ENCODE assay signal across 28 cellular contexts in the genomic region with DNA sequence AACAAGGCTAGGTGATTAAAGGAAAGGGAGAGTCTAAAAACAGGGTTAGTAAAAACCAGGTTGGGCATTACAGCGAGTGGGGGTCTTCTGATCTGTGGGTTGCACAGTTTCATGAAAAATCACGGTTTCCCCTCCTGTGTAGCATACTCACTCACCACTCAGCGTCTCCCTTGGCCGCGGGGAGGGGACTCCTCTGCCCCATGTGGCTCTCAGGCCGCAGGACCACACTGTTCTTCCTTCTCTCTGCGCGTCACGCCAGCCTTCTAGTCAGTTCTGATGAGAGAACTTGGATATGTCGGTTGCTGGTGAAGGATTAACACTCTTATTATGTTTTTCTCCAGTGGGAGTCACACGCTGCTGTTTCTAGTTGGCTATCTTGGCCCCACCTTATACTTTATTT.
"Had no signal": no experiment of that assay in that cellular context is flagged by ENCODE, and none has a peak within 500 bp of the region (broad histone marks: within the 10 kb centered on the region; RNA-seq: fewer than 3 reads in every experiment).

No MANE protein-coding gene starts in this region.

- H3K4me3 ChIP-seq: heart right ventricle, hepatocyte, left ventricle myocardium inferior, mucosa of descending colon, pancreas, prostate gland, skin epidermis, testis, thyroid gland, transverse colon, upper lobe of left lung, vagina had no signal

- ATAC-seq: heart right ventricle; mucosa of descending colon; naive thymus-derived CD4-positive, alpha-beta T cell; natural killer cell treated with Interleukin-12 subunit alpha and Interleukin-12 subunit beta and Interleukin-15 and Interleukin-18, amount 100 ng/mL, for 72 hours; right cardiac atrium; sciatic nerve; stimulated activated memory B cell treated with anti-CD40 and anti-IgM and Interleukin-4, amounts not matched to agents 10 μg/mL and 1 μg/mL and 100 μg/mL, for 72 hours; stimulated activated naive CD8-positive, alpha-beta T cell treated with anti-CD3 and anti-CD28 coated beads, Interleukin-15, amount 100 ng/mL, for 72 hours had no signal

- H3K27ac Mint-ChIP-seq: naive thymus-derived CD4-positive, alpha-beta T cell; natural killer cell treated with Interleukin-12 subunit alpha and Interleukin-12 subunit beta and Interleukin-15 and Interleukin-18, amount 100 ng/mL, for 72 hours; stimulated activated memory B cell treated with anti-CD40 and anti-IgM and Interleukin-4, amounts not matched to agents 10 μg/mL and 1 μg/mL and 100 μg/mL, for 72 hours; stimulated activated naive CD8-positive, alpha-beta T cell treated with anti-CD3 and anti-CD28 coated beads, Interleukin-15, amount 100 ng/mL, for 72 hours had no signal

- H3K4me1 Mint-ChIP-seq: stimulated activated memory B cell treated with anti-CD40 and anti-IgM and Interleukin-4, amounts not matched to agents 10 μg/mL and 1 μg/mL and 100 μg/mL, for 72 hours; stimulated activated naive CD8-positive, alpha-beta T cell treated with anti-CD3 and anti-CD28 coated beads, Interleukin-15, amount 100 ng/mL, for 72 hours had no signal

- DNase-seq: heart right ventricle; left ventricle myocardium inferior; mammary epithelial cell; midbrain; mucosa of descending colon; naive thymus-derived CD4-positive, alpha-beta T cell; nucleus accumbens; pancreas; posterior cingulate gyrus; retina; right cardiac atrium; stimulated activated CD4-positive, alpha-beta T cell treated with anti-CD3 and anti-CD28 coated beads, Interleukin-2, amount 100 ng/mL, for 48 hours; stimulated activated CD4-positive, alpha-beta T cell treated with anti-CD3 and anti-CD28 coated beads, Interleukin-4, amount 100 ng/mL, for 4 hours; stimulated activated CD8-positive, alpha-beta memory T cell treated with anti-CD3 and anti-CD28 coated beads, Interleukin-4, amount 100 ng/mL, for 48 hours; stimulated activated naive CD4-positive, alpha-beta T cell treated with Interleukin-2 at 50 U/mL for 16 hours; stimulated activated naive CD8-positive, alpha-beta T cell treated with anti-CD3 and anti-CD28 coated beads, Interleukin-15, amount 100 ng/mL, for 72 hours; substantia nigra; testis; transverse colon had no signal

- H3K27me3 ChIP-seq: heart right ventricle, hepatocyte, pancreas, testis, thyroid gland, transverse colon, upper lobe of left lung, vagina had no signal

- H3K36me3 ChIP-seq: heart right ventricle, left ventricle myocardium inferior, pancreas, prostate gland, thyroid gland, transverse colon, upper lobe of left lung, vagina had no signal

- H3K4me1 ChIP-seq: heart right ventricle, left ventricle myocardium inferior, pancreas, prostate gland, testis, thyroid gland, transverse colon, upper lobe of left lung, vagina had no signal

- H3K27ac ChIP-seq: heart right ventricle, hepatocyte, left ventricle myocardium inferior, pancreas, prostate gland, skin epidermis, testis, thyroid gland, transverse colon, upper lobe of left lung, vagina had no signal

- H3K4me3 Mint-ChIP-seq: naive thymus-derived CD4-positive, alpha-beta T cell; natural killer cell treated with Interleukin-12 subunit alpha and Interleukin-12 subunit beta and Interleukin-15 and Interleukin-18, amount 100 ng/mL, for 72 hours; stimulated activated memory B cell treated with anti-CD40 and anti-IgM and Interleukin-4, amounts not matched to agents 10 μg/mL and 1 μg/mL and 100 μg/mL, for 72 hours; stimulated activated naive CD8-positive, alpha-beta T cell treated with anti-CD3 and anti-CD28 coated beads, Interleukin-15, amount 100 ng/mL, for 72 hours had no signal

- H3K79me2 ChIP-seq: hepatocyte had no signal

- H3K36me3 Mint-ChIP-seq: natural killer cell treated with Interleukin-12 subunit alpha and Interleukin-12 subunit beta and Interleukin-15 and Interleukin-18, amount 100 ng/mL, for 72 hours; stimulated activated memory B cell treated with anti-CD40 and anti-IgM and Interleukin-4, amounts not matched to agents 10 μg/mL and 1 μg/mL and 100 μg/mL, for 72 hours had no signal

- H3K9me3 ChIP-seq: mucosa of descending colon, pancreas, prostate gland, testis, thyroid gland, transverse colon, vagina had no signal

- H2AFZ ChIP-seq: hepatocyte had no signal

- H3K27me3 Mint-ChIP-seq: naive thymus-derived CD4-positive, alpha-beta T cell; natural killer cell treated with Interleukin-12 subunit alpha and Interleukin-12 subunit beta and Interleukin-15 and Interleukin-18, amount 100 ng/mL, for 72 hours; stimulated activated memory B cell treated with anti-CD40 and anti-IgM and Interleukin-4, amounts not matched to agents 10 μg/mL and 1 μg/mL and 100 μg/mL, for 72 hours; stimulated activated naive CD8-positive, alpha-beta T cell treated with anti-CD3 and anti-CD28 coated beads, Interleukin-15, amount 100 ng/mL, for 72 hours had no signal
